ENCODE assay signal across 15 cellular contexts in genomic region chr1:226627924-226628623, GRCh38.
DNase-seq lines count a peak whose midpoint lies in the region; ATAC-seq, FAIRE-seq and TF ChIP-seq lines count a peak whose summit lies in the region.
"Had no signal": no experiment of that assay in that cellular context is flagged by ENCODE, and none has a peak within 500 bp of the region (broad histone marks: within the 10 kb centered on the region; RNA-seq: fewer than 3 reads in every experiment).

No MANE protein-coding gene starts in this region.

- H3K36me3 ChIP-seq in kidney (ENCODE audit: control insufficient read depth in 1 of 2, insufficient read depth in 2 of 2, low read length in 2 of 2) (no peaks in the 10 kb centered on the region), OCI-LY7 (ENCODE audit: insufficient read depth, low read length) (peaks cover 6% of the 10 kb centered on the region; the same call in 1 of the 2 replicates)

- intact Hi-C loops in cardiac septum (cut with DNase I): no loop called here
- intact Hi-C loops in Right ventricle myocardium inferior (cut with DNase I): loop anchor here (2.0 kb wide), 1 partner anchor 201 kb away; no protein-coding TSS in a partner anchor
- intact Hi-C loops in kidney (cut with DNase I): no loop called here
- intact Hi-C loops in OCI-LY7 (cut with micrococcal nuclease; ENCODE audit: unreplicated experiment): loop anchor here (2.0 kb wide), 1 partner anchor 201 kb away; no protein-coding TSS in a partner anchor

- CTCF ChIA-PET in OCI-LY7 (lab: Charles Lee; ENCODE audit: unreplicated experiment): no interaction called here

- H3K4me1 ChIP-seq in kidney (ENCODE audit: control insufficient read depth in 1 of 2, insufficient read depth in 1 of 2, low read depth in 1 of 2, low read length in 2 of 2) (no peaks in the 10 kb centered on the region), OCI-LY7 (ENCODE audit: insufficient read depth, low read length, poor library complexity, severe bottlenecking) (peaks cover 16% of the 10 kb centered on the region)

- FAIRE-seq in kidney (lab: Jason Lieb, UNC): no peak

- peaks cover 9% of the 10 kb centered on the region for H3K27me3 Mint-ChIP-seq in stimulated activated naive CD8-positive, alpha-beta T cell treated with anti-CD3 and anti-CD28 coated beads, Interleukin-15, amount 100 ng/mL, for 72 hours

- TF ChIP-seq CTCF in kidney (IDR thresholded peaks at IDR 0.05; ENCODE audit: borderline replicate concordance, extremely low read depth, insufficient read depth): no peak
- no peak for TF ChIP-seq CTCF in OCI-LY7 (conservative IDR thresholded peaks at IDR 0.05; ENCODE audit: low read length)

- BruUV-seq in OCI-LY7 (replicated peaks; lab: Mats Ljungman, UMichigan): no TSS peak

- H3K9me3 Mint-ChIP-seq in stimulated activated naive CD8-positive, alpha-beta T cell treated with anti-CD3 and anti-CD28 coated beads, Interleukin-15, amount 100 ng/mL, for 72 hours: peaks cover 9 to 15% of the 10 kb centered on the region in 2 donors

- H3K4me3 ChIP-seq in kidney (ENCODE audit: low read length in 2 of 2) (no peak overlapping the region), OCI-LY7 (ENCODE audit: low read depth, low read length, poor library complexity, severe bottlenecking) (no peak overlapping the region)

- ATAC-seq in Right ventricle myocardium inferior: no peak
- peak; percentile 18 for ATAC-seq in stimulated activated naive CD8-positive, alpha-beta T cell treated with anti-CD3 and anti-CD28 coated beads, Interleukin-15, amount 100 ng/mL, for 72 hours
- ATAC-seq in HG03378 (IDR thresholded peaks at IDR 0.05; ENCODE audit: unreplicated experiment): no peak
- ATAC-seq: left lobe of liver had no signal

- peak overlapping the region in 1 of 2 donors; percentile 68 for H3K27ac Mint-ChIP-seq in stimulated activated naive CD8-positive, alpha-beta T cell treated with anti-CD3 and anti-CD28 coated beads, Interleukin-15, amount 100 ng/mL, for 72 hours

- no peaks in the 10 kb centered on the region for H3K9me2 ChIP-seq in OCI-LY7 (ENCODE audit: insufficient read depth, low read length)

- no peak overlapping the region for H3K27ac ChIP-seq in kidney (ENCODE audit: low read depth in 2 of 2, low read length in 2 of 2)
- H3K27ac ChIP-seq in OCI-LY7 (ENCODE audit: low read depth, low read length, poor library complexity, severe bottlenecking): no peak overlapping the region

- H3K4me2 ChIP-seq in OCI-LY7 (ENCODE audit: low read length): no peak overlapping the region

- no peak overlapping the region for H3K4me3 Mint-ChIP-seq in stimulated activated naive CD8-positive, alpha-beta T cell treated with anti-CD3 and anti-CD28 coated beads, Interleukin-15, amount 100 ng/mL, for 72 hours

- H4K20me1 ChIP-seq in OCI-LY7 (ENCODE audit: insufficient read depth, low read length): no peaks in the 10 kb centered on the region

- H3K9me3 ChIP-seq in kidney (ENCODE audit: control insufficient read depth in 1 of 2, low read length in 2 of 2) (no peaks in the 10 kb centered on the region), OCI-LY7 (ENCODE audit: low read length) (no peaks in the 10 kb centered on the region)

- POLR2A ChIA-PET in OCI-LY7 (lab: Charles Lee): no interaction called here

- peaks cover 76% of the 10 kb centered on the region for H3K4me1 Mint-ChIP-seq in stimulated activated naive CD8-positive, alpha-beta T cell treated with anti-CD3 and anti-CD28 coated beads, Interleukin-15, amount 100 ng/mL, for 72 hours

- DNase-seq in cardiac septum (ENCODE audit: low spot score): peak; percentile 50
- no peak for DNase-seq in Right ventricle myocardium inferior (ENCODE audit: missing footprints)
- peak; percentile 28 for DNase-seq in activated CD4-positive, CD25-positive, alpha-beta regulatory T cell treated with anti-CD3 and anti-CD28 coated beads, Interleukin-2, amount 50 U/mL, for 72 hours
- peak; percentile 62 for DNase-seq in kidney
- no peak for DNase-seq in stimulated activated naive CD8-positive, alpha-beta T cell treated with anti-CD3 and anti-CD28 coated beads, Interleukin-15, amount 100 ng/mL, for 72 hours
- DNase-seq in superior temporal gyrus (ENCODE audit: extremely low spot score): no peak
- no peak for DNase-seq in OCI-LY7 (ENCODE audit: low spot score)
- DNase-seq: activated gamma-delta T cell; CD4-positive, CD25-positive, alpha-beta regulatory T cell; erythroblast; NCI-H524 treated with DMSO at 0.1 percent for 48 hours; nucleus accumbens; SIG-M5 had no signal

- no peak overlapping the region for H2AFZ ChIP-seq in OCI-LY7 (ENCODE audit: low read length)

- H3K79me2 ChIP-seq in OCI-LY7 (ENCODE audit: insufficient read depth, low read depth, low read length): no peaks in the 10 kb centered on the region

- no peak overlapping the region for H3K9ac ChIP-seq in kidney (ENCODE audit: low read length in 2 of 2)

Comparison
In these comparisons a context has a peak if more than half of its experiments do, and no peak if none do; other contexts are left out.
1. DNase-seq: peak in cardiac septum (single experiment), activated CD4-positive, CD25-positive, alpha-beta regulatory T cell treated with anti-CD3 and anti-CD28 coated beads, Interleukin-2, amount 50 U/mL, for 72 hours (single experiment) and kidney (single experiment); none in Right ventricle myocardium inferior (single experiment), stimulated activated naive CD8-positive, alpha-beta T cell treated with anti-CD3 and anti-CD28 coated beads, Interleukin-15, amount 100 ng/mL, for 72 hours (0 of 2), superior temporal gyrus (single experiment) and OCI-LY7 (single experiment).
2. intact Hi-C loops: an anchor here in Right ventricle myocardium inferior (2.0 kb wide) and OCI-LY7 (2.0 kb wide); none called in cardiac septum and kidney.